ENCODE assay signal across 1 cellular context in the genomic region with DNA sequence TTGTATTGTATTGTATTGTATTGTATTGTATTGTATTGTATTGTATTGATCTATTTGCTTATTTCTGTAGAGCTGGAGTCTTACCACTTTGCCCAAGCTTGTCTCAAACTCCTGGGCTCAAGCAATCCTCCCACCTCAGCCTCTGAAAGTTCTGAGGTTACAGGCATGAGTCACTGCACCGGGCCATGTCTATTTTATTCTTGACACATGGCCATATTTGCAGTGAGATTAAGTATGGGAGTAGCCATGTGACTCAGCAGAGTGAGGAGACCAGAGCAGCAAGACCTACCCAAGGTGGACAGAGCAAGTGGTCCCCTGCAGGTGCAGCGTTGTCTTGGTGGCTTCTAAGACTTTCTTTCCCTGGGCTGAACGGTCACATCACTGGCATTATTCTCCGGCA.
TF ChIP-seq lines count a peak whose summit lies in the region.

No MANE protein-coding gene starts in this region.

TF ChIP-seq in K562, 482 proteins besides CTCF, POLR2A, EP300 and RAD21 (continued from another document and continues in another):
- TF ChIP-seq THRAP3 (IDR thresholded peaks at IDR 0.05; ENCODE audit: borderline replicate concordance) (no peak), ZC3H11A (IDR thresholded peaks at IDR 0.05; ENCODE audit: low read depth, low read length) (no peak), FOS (IDR thresholded peaks at IDR 0.05; ENCODE audit: extremely low read depth, insufficient read length) (peak; percentile 34), TCF7 (IDR thresholded peaks at IDR 0.05; ENCODE audit: borderline replicate concordance) (no peak), CEBPB (tag; IDR thresholded peaks at IDR 0.05) (no peak), TRIM24 (IDR thresholded peaks at IDR 0.05) (no peak), ELF2 (CRISPR knock-in tag; IDR thresholded peaks at IDR 0.05) (no peak), HMG20B (CRISPR knock-in tag; IDR thresholded peaks at IDR 0.05) (no peak), BRD4 (IDR thresholded peaks at IDR 0.05) (no peak), ZNF79 (CRISPR knock-in tag; IDR thresholded peaks at IDR 0.05; ENCODE audit: low read depth) (no peak), ZNF668 (CRISPR knock-in tag; IDR thresholded peaks at IDR 0.05) (no peak), ARID1B (IDR thresholded peaks at IDR 0.05) (peak; percentile 84), FOXJ2 (tag; IDR thresholded peaks at IDR 0.05) (no peak), KDM1A (IDR thresholded peaks at IDR 0.05) (peak; percentile 47 to 60; a peak in 2 of 4 replicates), ZNF644 (tag; IDR thresholded peaks at IDR 0.05; ENCODE audit: low read depth) (no peak), NR4A1 (CRISPR knock-in tag; IDR thresholded peaks at IDR 0.05) (no peak), NR4A1 (tag; IDR thresholded peaks at IDR 0.05) (no peak), ZBTB1 (CRISPR knock-in tag; IDR thresholded peaks at IDR 0.05; ENCODE audit: borderline replicate concordance, low read depth) (no peak), SIN3B (IDR thresholded peaks at IDR 0.05; ENCODE audit: low read depth) (no peak), E2F3 (CRISPR knock-in tag; IDR thresholded peaks at IDR 0.05) (no peak), ZNF143 (CRISPR knock-in tag; IDR thresholded peaks at IDR 0.05) (no peak), BRCA1 (IDR thresholded peaks at IDR 0.05) (no peak), BRCA1 (CRISPR knock-in tag; IDR thresholded peaks at IDR 0.05) (no peak), FOXA1 (IDR thresholded peaks at IDR 0.05; ENCODE audit: borderline replicate concordance) (no peak), KAT7 (CRISPR knock-in tag; IDR thresholded peaks at IDR 0.05; ENCODE audit: borderline replicate concordance) (no peak), ZC3H8 (IDR thresholded peaks at IDR 0.05) (no peak), ZNF217 (CRISPR knock-in tag; IDR thresholded peaks at IDR 0.05) (no peak), ZSCAN32 (CRISPR knock-in tag; IDR thresholded peaks at IDR 0.05) (no peak), ZNF175 (CRISPR knock-in tag; IDR thresholded peaks at IDR 0.05; ENCODE audit: low read depth) (no peak), PHB2 (IDR thresholded peaks at IDR 0.05; ENCODE audit: low read depth) (no peak), MEF2D (tag; conservative IDR thresholded peaks at IDR 0.05; ENCODE audit: low read depth) (no peak)
- TF ChIP-seq, protein P1, sequence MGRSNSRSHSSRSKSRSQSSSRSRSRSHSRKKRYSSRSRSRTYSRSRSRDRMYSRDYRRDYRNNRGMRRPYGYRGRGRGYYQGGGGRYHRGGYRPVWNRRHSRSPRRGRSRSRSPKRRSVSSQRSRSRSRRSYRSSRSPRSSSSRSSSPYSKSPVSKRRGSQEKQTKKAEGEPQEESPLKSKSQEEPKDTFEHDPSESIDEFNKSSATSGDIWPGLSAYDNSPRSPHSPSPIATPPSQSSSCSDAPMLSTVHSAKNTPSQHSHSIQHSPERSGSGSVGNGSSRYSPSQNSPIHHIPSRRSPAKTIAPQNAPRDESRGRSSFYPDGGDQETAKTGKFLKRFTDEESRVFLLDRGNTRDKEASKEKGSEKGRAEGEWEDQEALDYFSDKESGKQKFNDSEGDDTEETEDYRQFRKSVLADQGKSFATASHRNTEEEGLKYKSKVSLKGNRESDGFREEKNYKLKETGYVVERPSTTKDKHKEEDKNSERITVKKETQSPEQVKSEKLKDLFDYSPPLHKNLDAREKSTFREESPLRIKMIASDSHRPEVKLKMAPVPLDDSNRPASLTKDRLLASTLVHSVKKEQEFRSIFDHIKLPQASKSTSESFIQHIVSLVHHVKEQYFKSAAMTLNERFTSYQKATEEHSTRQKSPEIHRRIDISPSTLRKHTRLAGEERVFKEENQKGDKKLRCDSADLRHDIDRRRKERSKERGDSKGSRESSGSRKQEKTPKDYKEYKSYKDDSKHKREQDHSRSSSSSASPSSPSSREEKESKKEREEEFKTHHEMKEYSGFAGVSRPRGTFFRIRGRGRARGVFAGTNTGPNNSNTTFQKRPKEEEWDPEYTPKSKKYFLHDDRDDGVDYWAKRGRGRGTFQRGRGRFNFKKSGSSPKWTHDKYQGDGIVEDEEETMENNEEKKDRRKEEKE (IDR thresholded peaks at IDR 0.05; ENCODE audit: borderline replicate concordance in 1 of 2, control insufficient read depth in 1 of 2, low read depth in 2 of 2, low read length in 1 of 2): no peak
- TF ChIP-seq, protein P2, sequence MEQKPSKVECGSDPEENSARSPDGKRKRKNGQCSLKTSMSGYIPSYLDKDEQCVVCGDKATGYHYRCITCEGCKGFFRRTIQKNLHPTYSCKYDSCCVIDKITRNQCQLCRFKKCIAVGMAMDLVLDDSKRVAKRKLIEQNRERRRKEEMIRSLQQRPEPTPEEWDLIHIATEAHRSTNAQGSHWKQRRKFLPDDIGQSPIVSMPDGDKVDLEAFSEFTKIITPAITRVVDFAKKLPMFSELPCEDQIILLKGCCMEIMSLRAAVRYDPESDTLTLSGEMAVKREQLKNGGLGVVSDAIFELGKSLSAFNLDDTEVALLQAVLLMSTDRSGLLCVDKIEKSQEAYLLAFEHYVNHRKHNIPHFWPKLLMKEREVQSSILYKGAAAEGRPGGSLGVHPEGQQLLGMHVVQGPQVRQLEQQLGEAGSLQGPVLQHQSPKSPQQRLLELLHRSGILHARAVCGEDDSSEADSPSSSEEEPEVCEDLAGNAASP (IDR thresholded peaks at IDR 0.05): no peak
- TF ChIP-seq, protein P3, sequence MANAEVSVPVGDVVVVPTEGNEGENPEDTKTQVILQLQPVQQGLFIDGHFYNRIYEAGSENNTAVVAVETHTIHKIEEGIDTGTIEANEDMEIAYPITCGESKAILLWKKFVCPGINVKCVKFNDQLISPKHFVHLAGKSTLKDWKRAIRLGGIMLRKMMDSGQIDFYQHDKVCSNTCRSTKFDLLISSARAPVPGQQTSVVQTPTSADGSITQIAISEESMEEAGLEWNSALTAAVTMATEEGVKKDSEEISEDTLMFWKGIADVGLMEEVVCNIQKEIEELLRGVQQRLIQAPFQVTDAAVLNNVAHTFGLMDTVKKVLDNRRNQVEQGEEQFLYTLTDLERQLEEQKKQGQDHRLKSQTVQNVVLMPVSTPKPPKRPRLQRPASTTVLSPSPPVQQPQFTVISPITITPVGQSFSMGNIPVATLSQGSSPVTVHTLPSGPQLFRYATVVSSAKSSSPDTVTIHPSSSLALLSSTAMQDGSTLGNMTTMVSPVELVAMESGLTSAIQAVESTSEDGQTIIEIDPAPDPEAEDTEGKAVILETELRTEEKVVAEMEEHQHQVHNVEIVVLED (CRISPR knock-in tag; IDR thresholded peaks at IDR 0.05): no peak
- TF ChIP-seq, protein P4, sequence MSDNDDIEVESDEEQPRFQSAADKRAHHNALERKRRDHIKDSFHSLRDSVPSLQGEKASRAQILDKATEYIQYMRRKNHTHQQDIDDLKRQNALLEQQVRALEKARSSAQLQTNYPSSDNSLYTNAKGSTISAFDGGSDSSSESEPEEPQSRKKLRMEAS (CRISPR knock-in tag; IDR thresholded peaks at IDR 0.05): peak; percentile 48
- TF ChIP-seq, protein P5, sequence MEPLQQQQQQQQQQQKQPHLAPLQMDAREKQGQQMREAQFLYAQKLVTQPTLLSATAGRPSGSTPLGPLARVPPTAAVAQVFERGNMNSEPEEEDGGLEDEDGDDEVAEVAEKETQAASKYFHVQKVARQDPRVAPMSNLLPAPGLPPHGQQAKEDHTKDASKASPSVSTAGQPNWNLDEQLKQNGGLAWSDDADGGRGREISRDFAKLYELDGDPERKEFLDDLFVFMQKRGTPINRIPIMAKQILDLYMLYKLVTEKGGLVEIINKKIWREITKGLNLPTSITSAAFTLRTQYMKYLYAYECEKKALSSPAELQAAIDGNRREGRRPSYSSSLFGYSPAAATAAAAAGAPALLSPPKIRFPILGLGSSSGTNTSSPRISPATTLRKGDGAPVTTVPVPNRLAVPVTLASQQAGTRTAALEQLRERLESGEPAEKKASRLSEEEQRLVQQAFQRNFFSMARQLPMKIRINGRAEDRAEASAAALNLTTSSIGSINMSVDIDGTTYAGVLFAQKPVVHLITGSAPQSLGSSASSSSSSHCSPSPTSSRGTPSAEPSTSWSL (CRISPR knock-in tag; IDR thresholded peaks at IDR 0.05; ENCODE audit: borderline replicate concordance): no peak
- TF ChIP-seq, protein P6, sequence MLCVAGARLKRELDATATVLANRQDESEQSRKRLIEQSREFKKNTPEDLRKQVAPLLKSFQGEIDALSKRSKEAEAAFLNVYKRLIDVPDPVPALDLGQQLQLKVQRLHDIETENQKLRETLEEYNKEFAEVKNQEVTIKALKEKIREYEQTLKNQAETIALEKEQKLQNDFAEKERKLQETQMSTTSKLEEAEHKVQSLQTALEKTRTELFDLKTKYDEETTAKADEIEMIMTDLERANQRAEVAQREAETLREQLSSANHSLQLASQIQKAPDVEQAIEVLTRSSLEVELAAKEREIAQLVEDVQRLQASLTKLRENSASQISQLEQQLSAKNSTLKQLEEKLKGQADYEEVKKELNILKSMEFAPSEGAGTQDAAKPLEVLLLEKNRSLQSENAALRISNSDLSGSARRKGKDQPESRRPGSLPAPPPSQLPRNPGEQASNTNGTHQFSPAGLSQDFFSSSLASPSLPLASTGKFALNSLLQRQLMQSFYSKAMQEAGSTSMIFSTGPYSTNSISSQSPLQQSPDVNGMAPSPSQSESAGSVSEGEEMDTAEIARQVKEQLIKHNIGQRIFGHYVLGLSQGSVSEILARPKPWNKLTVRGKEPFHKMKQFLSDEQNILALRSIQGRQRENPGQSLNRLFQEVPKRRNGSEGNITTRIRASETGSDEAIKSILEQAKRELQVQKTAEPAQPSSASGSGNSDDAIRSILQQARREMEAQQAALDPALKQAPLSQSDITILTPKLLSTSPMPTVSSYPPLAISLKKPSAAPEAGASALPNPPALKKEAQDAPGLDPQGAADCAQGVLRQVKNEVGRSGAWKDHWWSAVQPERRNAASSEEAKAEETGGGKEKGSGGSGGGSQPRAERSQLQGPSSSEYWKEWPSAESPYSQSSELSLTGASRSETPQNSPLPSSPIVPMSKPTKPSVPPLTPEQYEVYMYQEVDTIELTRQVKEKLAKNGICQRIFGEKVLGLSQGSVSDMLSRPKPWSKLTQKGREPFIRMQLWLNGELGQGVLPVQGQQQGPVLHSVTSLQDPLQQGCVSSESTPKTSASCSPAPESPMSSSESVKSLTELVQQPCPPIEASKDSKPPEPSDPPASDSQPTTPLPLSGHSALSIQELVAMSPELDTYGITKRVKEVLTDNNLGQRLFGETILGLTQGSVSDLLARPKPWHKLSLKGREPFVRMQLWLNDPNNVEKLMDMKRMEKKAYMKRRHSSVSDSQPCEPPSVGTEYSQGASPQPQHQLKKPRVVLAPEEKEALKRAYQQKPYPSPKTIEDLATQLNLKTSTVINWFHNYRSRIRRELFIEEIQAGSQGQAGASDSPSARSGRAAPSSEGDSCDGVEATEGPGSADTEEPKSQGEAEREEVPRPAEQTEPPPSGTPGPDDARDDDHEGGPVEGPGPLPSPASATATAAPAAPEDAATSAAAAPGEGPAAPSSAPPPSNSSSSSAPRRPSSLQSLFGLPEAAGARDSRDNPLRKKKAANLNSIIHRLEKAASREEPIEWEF (CRISPR knock-in tag; IDR thresholded peaks at IDR 0.05): no peak
- TF ChIP-seq, protein P7, sequence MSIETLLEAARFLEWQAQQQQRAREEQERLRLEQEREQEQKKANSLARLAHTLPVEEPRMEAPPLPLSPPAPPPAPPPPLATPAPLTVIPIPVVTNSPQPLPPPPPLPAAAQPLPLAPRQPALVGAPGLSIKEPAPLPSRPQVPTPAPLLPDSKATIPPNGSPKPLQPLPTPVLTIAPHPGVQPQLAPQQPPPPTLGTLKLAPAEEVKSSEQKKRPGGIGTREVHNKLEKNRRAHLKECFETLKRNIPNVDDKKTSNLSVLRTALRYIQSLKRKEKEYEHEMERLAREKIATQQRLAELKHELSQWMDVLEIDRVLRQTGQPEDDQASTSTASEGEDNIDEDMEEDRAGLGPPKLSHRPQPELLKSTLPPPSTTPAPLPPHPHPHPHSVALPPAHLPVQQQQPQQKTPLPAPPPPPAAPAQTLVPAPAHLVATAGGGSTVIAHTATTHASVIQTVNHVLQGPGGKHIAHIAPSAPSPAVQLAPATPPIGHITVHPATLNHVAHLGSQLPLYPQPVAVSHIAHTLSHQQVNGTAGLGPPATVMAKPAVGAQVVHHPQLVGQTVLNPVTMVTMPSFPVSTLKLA (conservative IDR thresholded peaks at IDR 0.05): peak in 1 of 2 experiments; percentile 56; a peak in 2 of 4 replicates
- TF ChIP-seq, protein P8, sequence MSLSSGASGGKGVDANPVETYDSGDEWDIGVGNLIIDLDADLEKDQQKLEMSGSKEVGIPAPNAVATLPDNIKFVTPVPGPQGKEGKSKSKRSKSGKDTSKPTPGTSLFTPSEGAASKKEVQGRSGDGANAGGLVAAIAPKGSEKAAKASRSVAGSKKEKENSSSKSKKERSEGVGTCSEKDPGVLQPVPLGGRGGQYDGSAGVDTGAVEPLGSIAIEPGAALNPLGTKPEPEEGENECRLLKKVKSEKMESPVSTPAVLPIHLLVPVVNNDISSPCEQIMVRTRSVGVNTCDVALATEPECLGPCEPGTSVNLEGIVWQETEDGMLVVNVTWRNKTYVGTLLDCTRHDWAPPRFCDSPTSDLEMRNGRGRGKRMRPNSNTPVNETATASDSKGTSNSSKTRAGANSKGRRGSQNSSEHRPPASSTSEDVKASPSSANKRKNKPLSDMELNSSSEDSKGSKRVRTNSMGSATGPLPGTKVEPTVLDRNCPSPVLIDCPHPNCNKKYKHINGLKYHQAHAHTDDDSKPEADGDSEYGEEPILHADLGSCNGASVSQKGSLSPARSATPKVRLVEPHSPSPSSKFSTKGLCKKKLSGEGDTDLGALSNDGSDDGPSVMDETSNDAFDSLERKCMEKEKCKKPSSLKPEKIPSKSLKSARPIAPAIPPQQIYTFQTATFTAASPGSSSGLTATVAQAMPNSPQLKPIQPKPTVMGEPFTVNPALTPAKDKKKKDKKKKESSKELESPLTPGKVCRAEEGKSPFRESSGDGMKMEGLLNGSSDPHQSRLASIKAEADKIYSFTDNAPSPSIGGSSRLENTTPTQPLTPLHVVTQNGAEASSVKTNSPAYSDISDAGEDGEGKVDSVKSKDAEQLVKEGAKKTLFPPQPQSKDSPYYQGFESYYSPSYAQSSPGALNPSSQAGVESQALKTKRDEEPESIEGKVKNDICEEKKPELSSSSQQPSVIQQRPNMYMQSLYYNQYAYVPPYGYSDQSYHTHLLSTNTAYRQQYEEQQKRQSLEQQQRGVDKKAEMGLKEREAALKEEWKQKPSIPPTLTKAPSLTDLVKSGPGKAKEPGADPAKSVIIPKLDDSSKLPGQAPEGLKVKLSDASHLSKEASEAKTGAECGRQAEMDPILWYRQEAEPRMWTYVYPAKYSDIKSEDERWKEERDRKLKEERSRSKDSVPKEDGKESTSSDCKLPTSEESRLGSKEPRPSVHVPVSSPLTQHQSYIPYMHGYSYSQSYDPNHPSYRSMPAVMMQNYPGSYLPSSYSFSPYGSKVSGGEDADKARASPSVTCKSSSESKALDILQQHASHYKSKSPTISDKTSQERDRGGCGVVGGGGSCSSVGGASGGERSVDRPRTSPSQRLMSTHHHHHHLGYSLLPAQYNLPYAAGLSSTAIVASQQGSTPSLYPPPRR (CRISPR knock-in tag; IDR thresholded peaks at IDR 0.05; ENCODE audit: borderline replicate concordance): no peak
- TF ChIP-seq, protein P9, sequence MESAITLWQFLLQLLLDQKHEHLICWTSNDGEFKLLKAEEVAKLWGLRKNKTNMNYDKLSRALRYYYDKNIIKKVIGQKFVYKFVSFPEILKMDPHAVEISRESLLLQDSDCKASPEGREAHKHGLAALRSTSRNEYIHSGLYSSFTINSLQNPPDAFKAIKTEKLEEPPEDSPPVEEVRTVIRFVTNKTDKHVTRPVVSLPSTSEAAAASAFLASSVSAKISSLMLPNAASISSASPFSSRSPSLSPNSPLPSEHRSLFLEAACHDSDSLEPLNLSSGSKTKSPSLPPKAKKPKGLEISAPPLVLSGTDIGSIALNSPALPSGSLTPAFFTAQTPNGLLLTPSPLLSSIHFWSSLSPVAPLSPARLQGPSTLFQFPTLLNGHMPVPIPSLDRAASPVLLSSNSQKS (CRISPR knock-in tag; IDR thresholded peaks at IDR 0.05): no peak
